ENCODE assay signal across 16 cellular contexts in genomic region chr11:12294613-12295012, GRCh38.
DNase-seq lines count a peak whose midpoint lies in the region; ATAC-seq and TF ChIP-seq lines count a peak whose summit lies in the region.
"Had no signal": no experiment of that assay in that cellular context is flagged by ENCODE, and none has a peak within 500 bp of the region (broad histone marks: within the 10 kb centered on the region; RNA-seq: fewer than 3 reads in every experiment).

No MANE protein-coding gene starts in this region.

- H3K27ac ChIP-seq in Karpas-422 (ENCODE audit: low read length), result no peak overlapping the region
- H3K27ac ChIP-seq: GM23248 had no signal

- DNase-seq in HEK293T (ENCODE audit: extremely low spot score) (peak; percentile 2), Karpas-422 (no peak), neural crest cell (ENCODE audit: low read depth, low spot score) (no peak)
- no peak for DNase-seq in activated CD4-positive, CD25-positive, alpha-beta regulatory T cell treated with anti-CD3 and anti-CD28 coated beads, Interleukin-2, amount 50 U/mL, for 72 hours
- DNase-seq: C1 segment of cervical spinal cord; Calu3; CD4-positive, alpha-beta memory T cell; COR-L47; DMS53; DMS79 treated with DMSO at 0.1 percent for 48 hours; GF-D8; GM23248; H7; HCEC 1CT had no signal

- H3K4me2 ChIP-seq in Karpas-422 (ENCODE audit: low read depth, low read length, poor library complexity, severe bottlenecking), result no peak overlapping the region

- no peak for ATAC-seq in HG03520 (IDR thresholded peaks at IDR 0.05; ENCODE audit: unreplicated experiment)
- ATAC-seq in stimulated activated memory B cell treated with anti-CD40 and anti-IgM and Interleukin-4, amounts not matched to agents 10 μg/mL and 1 μg/mL and 100 μg/mL, for 72 hours, result no peak

- peaks cover 9% of the 10 kb centered on the region for H3K9me3 Mint-ChIP-seq in neural crest cell
- peaks cover 1% of the 10 kb centered on the region for H3K9me3 Mint-ChIP-seq in stimulated activated memory B cell treated with anti-CD40 and anti-IgM and Interleukin-4, amounts not matched to agents 10 μg/mL and 1 μg/mL and 100 μg/mL, for 72 hours

- H3K9ac ChIP-seq in Karpas-422 (ENCODE audit: low read length), result no peak overlapping the region; the same call in 1 of the 2 replicates
- H3K9ac ChIP-seq: GM23248 had no signal

- POLR2A ChIA-PET in HEK293T (lab: Yijun Ruan, JAX), result no interaction called here

- H4K20me1 ChIP-seq in Karpas-422 (ENCODE audit: insufficient read depth, low read depth, low read length), result no peaks in the 10 kb centered on the region

- no peak overlapping the region for H3K4me3 Mint-ChIP-seq in neural crest cell
- H3K4me3 Mint-ChIP-seq in stimulated activated memory B cell treated with anti-CD40 and anti-IgM and Interleukin-4, amounts not matched to agents 10 μg/mL and 1 μg/mL and 100 μg/mL, for 72 hours, result no peak overlapping the region
- H3K4me3 Mint-ChIP-seq: CD4-positive, alpha-beta memory T cell had no signal

- H3K4me3 ChIP-seq in Karpas-422 (ENCODE audit: low read length), result no peak overlapping the region
- H3K4me3 ChIP-seq: GM23248 had no signal

- CTCF ChIA-PET in HEK293T (lab: Yijun Ruan, JAX), result no interaction called here

- H3K27me3 Mint-ChIP-seq in neural crest cell (ENCODE audit: low read depth), result no peaks in the 10 kb centered on the region
- H3K27me3 Mint-ChIP-seq in stimulated activated memory B cell treated with anti-CD40 and anti-IgM and Interleukin-4, amounts not matched to agents 10 μg/mL and 1 μg/mL and 100 μg/mL, for 72 hours, result peaks cover 17% of the 10 kb centered on the region

- H3K9me2 ChIP-seq in Karpas-422 (replicated peaks; ENCODE audit: insufficient read depth, low read length), result no peaks in the 10 kb centered on the region

- TF ChIP-seq CTCF in neural crest cell (conservative IDR thresholded peaks at IDR 0.05), result no peak

- no peaks in the 10 kb centered on the region for H3K79me2 ChIP-seq in Karpas-422 (ENCODE audit: low read length)

- H3K4me1 Mint-ChIP-seq in neural crest cell, result no peaks in the 10 kb centered on the region
- H3K4me1 Mint-ChIP-seq in stimulated activated memory B cell treated with anti-CD40 and anti-IgM and Interleukin-4, amounts not matched to agents 10 μg/mL and 1 μg/mL and 100 μg/mL, for 72 hours, result peaks cover 16% of the 10 kb centered on the region

- H3K4me1 ChIP-seq in Karpas-422 (ENCODE audit: low read length), result peaks cover 28% of the 10 kb centered on the region

- no peaks in the 10 kb centered on the region for H3K36me3 Mint-ChIP-seq in neural crest cell (ENCODE audit: low read depth)
- H3K36me3 Mint-ChIP-seq in stimulated activated memory B cell treated with anti-CD40 and anti-IgM and Interleukin-4, amounts not matched to agents 10 μg/mL and 1 μg/mL and 100 μg/mL, for 72 hours, result no peaks in the 10 kb centered on the region

- H3K27me3 ChIP-seq in Karpas-422 (ENCODE audit: low read length), result no peaks in the 10 kb centered on the region

- H3K27ac Mint-ChIP-seq in neural crest cell (ENCODE audit: unreplicated experiment), result peak overlapping the region; percentile 87
- H3K27ac Mint-ChIP-seq in stimulated activated memory B cell treated with anti-CD40 and anti-IgM and Interleukin-4, amounts not matched to agents 10 μg/mL and 1 μg/mL and 100 μg/mL, for 72 hours, result no peak overlapping the region

- H3K9me3 ChIP-seq in Karpas-422 (ENCODE audit: low read length), result peaks cover 9% of the 10 kb centered on the region; the same call in 1 of the 2 replicates

- H2AFZ ChIP-seq in Karpas-422 (ENCODE audit: low read length), result peak overlapping the region; percentile 59; the same call in 1 of the 2 replicates
- H2AFZ ChIP-seq: GM23248 had no signal

- no peaks in the 10 kb centered on the region; the same call in none of the 2 replicates for H3K36me3 ChIP-seq in Karpas-422 (ENCODE audit: insufficient read depth, low read length)

TF ChIP-seq in HEK293T, 16 proteins besides CTCF, POLR2A, EP300 and RAD21:
- TF ChIP-seq FOXM1 (IDR thresholded peaks at IDR 0.05; ENCODE audit: borderline replicate concordance) (no peak), SUZ12 (IDR thresholded peaks at IDR 0.05) (no peak), ZNF384 (IDR thresholded peaks at IDR 0.05) (no peak), L3MBTL2 (conservative IDR thresholded peaks at IDR 0.05) (no peak), SP1 (IDR thresholded peaks at IDR 0.05) (no peak), ARNT (IDR thresholded peaks at IDR 0.05) (no peak), ELF4 (IDR thresholded peaks at IDR 0.05) (no peak), CTBP1 (IDR thresholded peaks at IDR 0.05; ENCODE audit: borderline replicate concordance) (no peak), FOXA1 (IDR thresholded peaks at IDR 0.05) (no peak), NFRKB (IDR thresholded peaks at IDR 0.05) (no peak), LEF1 (IDR thresholded peaks at IDR 0.05; ENCODE audit: borderline replicate concordance) (no peak), BHLHE40 (IDR thresholded peaks at IDR 0.05; ENCODE audit: borderline replicate concordance) (no peak), HDGF (IDR thresholded peaks at IDR 0.05; ENCODE audit: borderline replicate concordance) (no peak), TARDBP (IDR thresholded peaks at IDR 0.05) (no peak), FOXK2 (IDR thresholded peaks at IDR 0.05) (no peak)
- TF ChIP-seq, protein P1, sequence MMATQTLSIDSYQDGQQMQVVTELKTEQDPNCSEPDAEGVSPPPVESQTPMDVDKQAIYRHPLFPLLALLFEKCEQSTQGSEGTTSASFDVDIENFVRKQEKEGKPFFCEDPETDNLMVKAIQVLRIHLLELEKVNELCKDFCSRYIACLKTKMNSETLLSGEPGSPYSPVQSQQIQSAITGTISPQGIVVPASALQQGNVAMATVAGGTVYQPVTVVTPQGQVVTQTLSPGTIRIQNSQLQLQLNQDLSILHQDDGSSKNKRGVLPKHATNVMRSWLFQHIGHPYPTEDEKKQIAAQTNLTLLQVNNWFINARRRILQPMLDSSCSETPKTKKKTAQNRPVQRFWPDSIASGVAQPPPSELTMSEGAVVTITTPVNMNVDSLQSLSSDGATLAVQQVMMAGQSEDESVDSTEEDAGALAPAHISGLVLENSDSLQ (IDR thresholded peaks at IDR 0.05), result no peak
TF ChIP-seq in HEK293T: peak in this region for 0.
